Comparison of ENCODE assay signal across 13 cellular contexts in the genomic region with DNA sequence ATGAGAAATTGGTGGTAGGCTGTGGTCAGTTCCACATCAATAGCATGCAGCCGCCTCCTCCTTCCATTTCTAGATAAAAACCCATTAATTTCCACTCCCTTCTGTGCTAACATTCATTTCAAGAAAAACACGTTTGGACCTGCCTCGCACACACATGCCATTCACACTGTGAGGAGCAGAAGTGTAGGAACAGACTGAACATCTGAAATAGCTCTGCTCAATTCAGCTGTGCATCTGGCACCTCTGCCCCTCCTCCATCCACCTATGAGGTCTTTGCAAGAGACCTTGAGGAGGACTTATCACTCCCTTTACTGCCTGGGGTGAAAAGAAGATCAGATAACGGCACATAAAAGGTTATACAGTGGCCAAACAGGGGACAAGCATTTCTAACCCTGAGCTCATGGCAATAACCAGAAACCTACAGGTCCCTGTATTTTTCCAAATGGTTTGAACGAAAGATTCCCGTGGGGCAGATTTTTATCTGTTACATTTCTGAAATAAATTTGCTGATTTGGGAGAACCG. TPM values are rescaled to one million over a fixed set of nuclear protein-coding genes. Genes with fewer than 3 reads are reported as not detected.
DNase-seq lines count a peak whose midpoint lies in the region; ATAC-seq and TF ChIP-seq lines count a peak whose summit lies in the region.
"Had no signal": no experiment of that assay in that cellular context is flagged by ENCODE, and none has a peak within 500 bp of the region (broad histone marks: within the 10 kb centered on the region; RNA-seq: fewer than 3 reads in every experiment).

No MANE protein-coding gene starts in this region.

- ATAC-seq in GM18498 (IDR thresholded peaks at IDR 0.05; ENCODE audit: unreplicated experiment) (peak; percentile 45), HG02798 (IDR thresholded peaks at IDR 0.05; ENCODE audit: poor library complexity, unreplicated experiment) (peak; percentile 70), HG03469 (IDR thresholded peaks at IDR 0.05; ENCODE audit: unreplicated experiment) (no peak)
- no peak for ATAC-seq in activated T-cell treated with anti-CD3 and anti-CD28 coated beads, Interleukin-2, amount 50 U/mL, for 4 hours
- ATAC-seq: heart right ventricle had no signal

- no peaks in the 10 kb centered on the region for H3K36me3 Mint-ChIP-seq in activated T-cell treated with anti-CD3 and anti-CD28 coated beads, Interleukin-2, amount 50 U/mL, for 4 hours (ENCODE audit: insufficient read depth)
- no peaks in the 10 kb centered on the region for H3K36me3 Mint-ChIP-seq in nephron progenitor cell (ENCODE audit: low read depth)

- no peak for TF ChIP-seq CTCF in nephron progenitor cell (IDR thresholded peaks at IDR 0.05)

- no peaks in the 10 kb centered on the region for H3K4me1 Mint-ChIP-seq in activated T-cell treated with anti-CD3 and anti-CD28 coated beads, Interleukin-2, amount 50 U/mL, for 4 hours (ENCODE audit: low read depth)
- H3K4me1 Mint-ChIP-seq in nephron progenitor cell, result peaks cover 26% of the 10 kb centered on the region

- H3K9me3 Mint-ChIP-seq in activated T-cell treated with anti-CD3 and anti-CD28 coated beads, Interleukin-2, amount 50 U/mL, for 4 hours, result no peaks in the 10 kb centered on the region
- H3K9me3 Mint-ChIP-seq in nephron progenitor cell, result no peaks in the 10 kb centered on the region

- peak; percentile 86 for DNase-seq in NCI-H69 (lab: John Stamatoyannopoulos, UW)
- peak; percentile 30 for DNase-seq in kidney glomerular epithelial cell (lab: John Stamatoyannopoulos, UW)
- no peak for DNase-seq in activated T-cell treated with anti-CD3 and anti-CD28 coated beads, Interleukin-2, amount 50 U/mL, for 4 hours
- DNase-seq in COLO668 (lab: John Stamatoyannopoulos, UW; ENCODE audit: unreplicated experiment), result no peak
- DNase-seq in nephron progenitor cell, result no peak
- DNase-seq: BE2C, GDM1, heart right ventricle, NCI-H146, substantia nigra had no signal

- no peak overlapping the region for H3K4me3 Mint-ChIP-seq in activated T-cell treated with anti-CD3 and anti-CD28 coated beads, Interleukin-2, amount 50 U/mL, for 4 hours
- no peak overlapping the region for H3K4me3 Mint-ChIP-seq in nephron progenitor cell

- H3K27ac Mint-ChIP-seq in nephron progenitor cell, result no peak overlapping the region

- peaks cover 12% of the 10 kb centered on the region for H3K27me3 Mint-ChIP-seq in activated T-cell treated with anti-CD3 and anti-CD28 coated beads, Interleukin-2, amount 50 U/mL, for 4 hours (ENCODE audit: low read depth)
- H3K27me3 Mint-ChIP-seq in nephron progenitor cell (ENCODE audit: low read depth, poor library complexity), result peaks cover 12% of the 10 kb centered on the region

RNA-seq across cellular contexts. Expression of a gene that starts 30.8 kb away (rescaled TPM):
- total RNA-seq in activated T-cell treated with anti-CD3 and anti-CD28 coated beads, Interleukin-2, amount 50 U/mL, for 4 hours, result under 1 TPM in 1 of 3 donors, not detected in 2; 0.03 TPM

Comparison
In these comparisons a context has a peak if more than half of its experiments do, and no peak if none do; other contexts are left out.
1. ATAC-seq: peak in GM18498 (single experiment) and HG02798 (single experiment); none in activated T-cell treated with anti-CD3 and anti-CD28 coated beads, Interleukin-2, amount 50 U/mL, for 4 hours (0 of 2) and HG03469 (single experiment).
2. DNase-seq: peak in NCI-H69 (single experiment) and kidney glomerular epithelial cell (single experiment); none in activated T-cell treated with anti-CD3 and anti-CD28 coated beads, Interleukin-2, amount 50 U/mL, for 4 hours (single experiment), COLO668 (single experiment) and nephron progenitor cell (single experiment).